ENCODE assay signal across 8 cellular contexts in genomic region chr7:73519867-73520672, GRCh38. TPM values are rescaled to one million over a fixed set of nuclear protein-coding genes. Genes with fewer than 3 reads are reported as not detected.
DNase-seq lines count a peak whose midpoint lies in the region; ATAC-seq lines count a peak whose summit lies in the region.

No MANE protein-coding gene starts in this region.

- H3K4me3 Mint-ChIP-seq in dendritic cell treated with granulocyte-macrophage colony-stimulating factor and Interleukin-4, amounts not matched to agents 40 ng/mL and 50 ng/mL, for 4 days: peak overlapping the region; percentile 83
- peak overlapping the region; percentile 87 to 95 (median 94) for H3K4me3 Mint-ChIP-seq in naive thymus-derived CD8-positive, alpha-beta T cell

- H3K4me1 ChIP-seq in SJCRH30: no peaks in the 10 kb centered on the region; the same call in 1 of the 2 replicates

- H3K4me3 ChIP-seq in GM08714 (ENCODE audit: low read length) (peak overlapping the region; percentile 100), SJCRH30 (peak overlapping the region; percentile 74)

- intact Hi-C loops in dendritic cell treated with granulocyte-macrophage colony-stimulating factor and Interleukin-4, amounts not matched to agents 40 ng/mL and 50 ng/mL, for 4 days (cut with micrococcal nuclease): no loop called here

- H3K4me1 Mint-ChIP-seq in dendritic cell treated with granulocyte-macrophage colony-stimulating factor and Interleukin-4, amounts not matched to agents 40 ng/mL and 50 ng/mL, for 4 days (ENCODE audit: low read depth): peaks cover 50% of the 10 kb centered on the region
- H3K4me1 Mint-ChIP-seq in naive thymus-derived CD8-positive, alpha-beta T cell: peaks cover 32 to 72% (median 62%) of the 10 kb centered on the region in 4 donors

- no peaks in the 10 kb centered on the region for H3K27me3 Mint-ChIP-seq in dendritic cell treated with granulocyte-macrophage colony-stimulating factor and Interleukin-4, amounts not matched to agents 40 ng/mL and 50 ng/mL, for 4 days
- no peaks in the 10 kb centered on the region for H3K27me3 Mint-ChIP-seq in naive thymus-derived CD8-positive, alpha-beta T cell

- H3K27ac ChIP-seq in SJCRH30: peak overlapping the region; percentile 90; the same call in 1 of the 2 replicates

- peaks cover 43% of the 10 kb centered on the region for H3K36me3 ChIP-seq in SJCRH30

- peak overlapping the region; percentile 96 for H3K27ac Mint-ChIP-seq in dendritic cell treated with granulocyte-macrophage colony-stimulating factor and Interleukin-4, amounts not matched to agents 40 ng/mL and 50 ng/mL, for 4 days
- peak overlapping the region; percentile 83 to 97 (median 94) for H3K27ac Mint-ChIP-seq in naive thymus-derived CD8-positive, alpha-beta T cell

- no peaks in the 10 kb centered on the region for H3K9me3 ChIP-seq in SJCRH30 (replicated peaks)

- ATAC-seq in naive thymus-derived CD8-positive, alpha-beta T cell: no peak
- ATAC-seq in GM18858 (IDR thresholded peaks at IDR 0.05; ENCODE audit: unreplicated experiment): no peak

- H3K36me3 Mint-ChIP-seq in dendritic cell treated with granulocyte-macrophage colony-stimulating factor and Interleukin-4, amounts not matched to agents 40 ng/mL and 50 ng/mL, for 4 days (ENCODE audit: low read depth): peaks cover 58% of the 10 kb centered on the region
- peaks cover 0 to 47% (median 8%) of the 10 kb centered on the region in 3 donors for H3K36me3 Mint-ChIP-seq in naive thymus-derived CD8-positive, alpha-beta T cell

- POLR2A ChIA-PET in naive thymus-derived CD8-positive, alpha-beta T cell (lab: Charles Lee): interaction anchor here (2.8 to 4.8 kb wide), 3 partner anchors 37 to 218 kb away, joined by 10 to 81 read pairs (median 34); partner anchors contain the start of genes ABHD11, BCL7B and TBL2

- no peaks in the 10 kb centered on the region for H3K9me3 Mint-ChIP-seq in dendritic cell treated with granulocyte-macrophage colony-stimulating factor and Interleukin-4, amounts not matched to agents 40 ng/mL and 50 ng/mL, for 4 days
- H3K9me3 Mint-ChIP-seq in naive thymus-derived CD8-positive, alpha-beta T cell: no peaks in the 10 kb centered on the region

- no peaks in the 10 kb centered on the region for H3K27me3 ChIP-seq in SJCRH30

- DNase-seq in SJCRH30 (peak in 1 of 2 experiments; percentile 24), AG08395 (ENCODE audit: low spot score) (no peak), putamen (ENCODE audit: low spot score) (no peak), NCI-H1105 (lab: John Stamatoyannopoulos, UW) (no peak)
- peak in 3 of 10 donors; percentile 10 to 25 (median 13) for DNase-seq in naive thymus-derived CD8-positive, alpha-beta T cell

RNA-seq across cellular contexts. Expression of gene BAZ1B, which starts 2.0 kb away (rescaled TPM):
- total RNA-seq in SJCRH30 (2014; rRNA removed; shearing (Covaris generic)): 128 and 139 TPM in 2 replicates
- total RNA-seq in naive thymus-derived CD8-positive, alpha-beta T cell: 10 to 100 TPM; 71.5 to 73.0 TPM
- polyA plus RNA-seq in naive thymus-derived CD8-positive, alpha-beta T cell: 10 to 100 TPM; 12.1 to 27.0 (median 17.0) TPM

RNA-seq across cellular contexts. Expression of gene BCL7B, which starts 37.4 kb away (rescaled TPM):
- total RNA-seq in SJCRH30 (2014; rRNA removed; shearing (Covaris generic)): 38.8 and 39.7 TPM in 2 replicates
- total RNA-seq in naive thymus-derived CD8-positive, alpha-beta T cell: 10 to 100 TPM; 59.5 to 64.6 TPM
- 10 to 100 TPM; 76.6 to 96.3 (median 81.8) TPM for polyA plus RNA-seq in naive thymus-derived CD8-positive, alpha-beta T cell

RNA-seq across cellular contexts. Expression of gene TBL2, which starts 58.3 kb away (rescaled TPM):
- total RNA-seq in SJCRH30 (2014; rRNA removed; shearing (Covaris generic)): 43.8 and 55.9 TPM in 2 replicates
- total RNA-seq in naive thymus-derived CD8-positive, alpha-beta T cell: 10 to 100 TPM; 30.4 to 31.2 TPM
- polyA plus RNA-seq in naive thymus-derived CD8-positive, alpha-beta T cell: 10 to 100 TPM; 13.4 to 19.6 (median 18.4) TPM
